1 cellular context compared by ENCODE assay signal in the genomic region with DNA sequence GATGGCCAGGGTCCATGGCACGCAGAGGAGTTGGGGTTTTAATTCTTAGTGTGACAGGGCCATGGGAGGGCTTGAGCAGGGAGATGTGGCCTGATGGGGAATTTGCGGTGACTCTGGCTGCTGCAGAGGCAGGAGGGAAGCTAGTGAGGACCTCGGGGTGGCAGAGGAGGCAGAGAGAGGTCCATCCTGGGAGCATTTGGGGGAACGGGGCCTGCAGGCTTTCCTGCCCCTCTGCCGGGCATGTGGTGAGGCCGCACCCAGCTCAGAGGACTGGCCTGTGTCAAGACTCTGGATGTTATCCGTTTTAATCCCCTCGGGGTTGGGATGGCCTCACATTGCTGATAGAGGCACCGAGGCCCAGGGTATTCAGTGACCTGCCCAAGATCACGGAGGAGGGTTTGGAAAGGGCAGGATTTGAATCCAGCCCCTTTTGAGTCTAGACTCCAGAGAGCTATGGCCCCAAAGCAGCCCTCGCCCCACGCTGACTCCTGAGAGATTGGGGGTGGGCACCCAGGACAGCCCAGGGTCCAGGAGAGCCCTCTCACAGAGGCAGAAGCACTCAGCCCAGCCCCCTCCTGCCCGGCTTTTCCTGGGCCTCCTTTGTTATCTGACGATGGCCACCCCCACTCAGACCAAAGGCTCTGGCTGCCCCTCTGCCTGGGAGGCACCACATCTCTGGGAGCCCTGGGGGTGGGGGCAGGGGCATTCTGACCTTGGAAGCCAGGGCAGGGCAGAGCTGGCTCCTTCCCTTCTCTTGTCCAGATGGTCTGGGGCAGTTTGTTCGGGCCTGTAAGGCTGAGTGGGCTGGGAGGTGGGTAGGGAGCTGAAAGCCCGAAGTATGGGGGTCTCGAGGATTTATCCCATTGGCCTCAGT.
TF ChIP-seq lines count a peak whose summit lies in the region.

No MANE protein-coding gene starts in this region.

TF ChIP-seq in GM23338, 12 proteins besides CTCF, POLR2A, EP300 and RAD21 (continued from another document):
- TF ChIP-seq, protein P1, sequence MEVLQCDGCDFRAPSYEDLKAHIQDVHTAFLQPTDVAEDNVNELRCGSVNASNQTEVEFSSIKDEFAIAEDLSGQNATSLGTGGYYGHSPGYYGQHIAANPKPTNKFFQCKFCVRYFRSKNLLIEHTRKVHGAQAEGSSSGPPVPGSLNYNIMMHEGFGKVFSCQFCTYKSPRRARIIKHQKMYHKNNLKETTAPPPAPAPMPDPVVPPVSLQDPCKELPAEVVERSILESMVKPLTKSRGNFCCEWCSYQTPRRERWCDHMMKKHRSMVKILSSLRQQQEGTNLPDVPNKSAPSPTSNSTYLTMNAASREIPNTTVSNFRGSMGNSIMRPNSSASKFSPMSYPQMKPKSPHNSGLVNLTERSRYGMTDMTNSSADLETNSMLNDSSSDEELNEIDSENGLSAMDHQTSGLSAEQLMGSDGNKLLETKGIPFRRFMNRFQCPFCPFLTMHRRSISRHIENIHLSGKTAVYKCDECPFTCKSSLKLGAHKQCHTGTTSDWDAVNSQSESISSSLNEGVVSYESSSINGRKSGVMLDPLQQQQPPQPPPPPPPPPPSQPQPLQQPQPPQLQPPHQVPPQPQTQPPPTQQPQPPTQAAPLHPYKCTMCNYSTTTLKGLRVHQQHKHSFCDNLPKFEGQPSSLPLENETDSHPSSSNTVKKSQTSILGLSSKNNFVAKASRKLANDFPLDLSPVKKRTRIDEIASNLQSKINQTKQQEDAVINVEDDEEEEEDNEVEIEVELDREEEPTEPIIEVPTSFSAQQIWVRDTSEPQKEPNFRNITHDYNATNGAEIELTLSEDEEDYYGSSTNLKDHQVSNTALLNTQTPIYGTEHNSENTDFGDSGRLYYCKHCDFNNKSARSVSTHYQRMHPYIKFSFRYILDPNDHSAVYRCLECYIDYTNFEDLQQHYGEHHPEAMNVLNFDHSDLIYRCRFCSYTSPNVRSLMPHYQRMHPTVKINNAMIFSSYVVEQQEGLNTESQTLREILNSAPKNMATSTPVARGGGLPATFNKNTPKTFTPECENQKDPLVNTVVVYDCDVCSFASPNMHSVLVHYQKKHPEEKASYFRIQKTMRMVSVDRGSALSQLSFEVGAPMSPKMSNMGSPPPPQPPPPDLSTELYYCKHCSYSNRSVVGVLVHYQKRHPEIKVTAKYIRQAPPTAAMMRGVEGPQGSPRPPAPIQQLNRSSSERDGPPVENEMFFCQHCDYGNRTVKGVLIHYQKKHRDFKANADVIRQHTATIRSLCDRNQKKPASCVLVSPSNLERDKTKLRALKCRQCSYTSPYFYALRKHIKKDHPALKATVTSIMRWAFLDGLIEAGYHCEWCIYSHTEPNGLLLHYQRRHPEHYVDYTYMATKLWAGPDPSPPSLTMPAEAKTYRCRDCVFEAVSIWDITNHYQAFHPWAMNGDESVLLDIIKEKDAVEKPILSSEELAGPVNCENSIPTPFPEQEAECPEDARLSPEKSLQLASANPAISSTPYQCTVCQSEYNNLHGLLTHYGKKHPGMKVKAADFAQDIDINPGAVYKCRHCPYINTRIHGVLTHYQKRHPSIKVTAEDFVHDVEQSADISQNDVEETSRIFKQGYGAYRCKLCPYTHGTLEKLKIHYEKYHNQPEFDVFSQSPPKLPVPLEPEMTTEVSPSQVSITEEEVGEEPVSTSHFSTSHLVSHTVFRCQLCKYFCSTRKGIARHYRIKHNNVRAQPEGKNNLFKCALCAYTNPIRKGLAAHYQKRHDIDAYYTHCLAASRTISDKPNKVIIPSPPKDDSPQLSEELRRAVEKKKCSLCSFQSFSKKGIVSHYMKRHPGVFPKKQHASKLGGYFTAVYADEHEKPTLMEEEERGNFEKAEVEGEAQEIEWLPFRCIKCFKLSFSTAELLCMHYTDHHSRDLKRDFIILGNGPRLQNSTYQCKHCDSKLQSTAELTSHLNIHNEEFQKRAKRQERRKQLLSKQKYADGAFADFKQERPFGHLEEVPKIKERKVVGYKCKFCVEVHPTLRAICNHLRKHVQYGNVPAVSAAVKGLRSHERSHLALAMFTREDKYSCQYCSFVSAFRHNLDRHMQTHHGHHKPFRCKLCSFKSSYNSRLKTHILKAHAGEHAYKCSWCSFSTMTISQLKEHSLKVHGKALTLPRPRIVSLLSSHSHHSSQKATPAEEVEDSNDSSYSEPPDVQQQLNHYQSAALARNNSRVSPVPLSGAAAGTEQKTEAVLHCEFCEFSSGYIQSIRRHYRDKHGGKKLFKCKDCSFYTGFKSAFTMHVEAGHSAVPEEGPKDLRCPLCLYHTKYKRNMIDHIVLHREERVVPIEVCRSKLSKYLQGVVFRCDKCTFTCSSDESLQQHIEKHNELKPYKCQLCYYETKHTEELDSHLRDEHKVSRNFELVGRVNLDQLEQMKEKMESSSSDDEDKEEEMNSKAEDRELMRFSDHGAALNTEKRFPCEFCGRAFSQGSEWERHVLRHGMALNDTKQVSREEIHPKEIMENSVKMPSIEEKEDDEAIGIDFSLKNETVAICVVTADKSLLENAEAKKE (CRISPR knock-in tag; IDR thresholded peaks at IDR 0.05): no peak
- no peak for TF ChIP-seq STAT1 (IDR thresholded peaks at IDR 0.05; ENCODE audit: unreplicated experiment)
